Comparison of ENCODE assay signal across 1 cellular context in genomic region chr17:58918072-58918471, GRCh38.
TF ChIP-seq lines count a peak whose summit lies in the region.

No MANE protein-coding gene starts in this region.

TF ChIP-seq in HEK293, 187 proteins besides CTCF, POLR2A, EP300 and RAD21 (continued from another document and continues in another):
- TF ChIP-seq PRDM10 (tag by site-specific recombination; IDR thresholded peaks at IDR 0.05) (no peak), ZIC2 (tag by site-specific recombination; IDR thresholded peaks at IDR 0.05) (peak; percentile 46; the same call in 1 of the 2 replicates), ZNF248 (tag by site-specific recombination; IDR thresholded peaks at IDR 0.05) (no peak), ZBTB44 (tag by site-specific recombination; IDR thresholded peaks at IDR 0.05) (peak; percentile 6; the same call in 1 of the 2 replicates), ZBTB49 (tag by site-specific recombination; IDR thresholded peaks at IDR 0.05; ENCODE audit: low read depth) (no peak), ZBTB20 (tag by site-specific recombination; IDR thresholded peaks at IDR 0.05) (no peak), ZNF16 (tag by site-specific recombination; IDR thresholded peaks at IDR 0.05; ENCODE audit: low read depth) (no peak), MYNN (tag by site-specific recombination; IDR thresholded peaks at IDR 0.05; ENCODE audit: borderline replicate concordance) (no peak), ZNF600 (tag by site-specific recombination; IDR thresholded peaks at IDR 0.05) (no peak), MZF1 (tag by site-specific recombination; IDR thresholded peaks at IDR 0.05; ENCODE audit: borderline replicate concordance) (no peak), HIC1 (tag by site-specific recombination; IDR thresholded peaks at IDR 0.05) (no peak), PRDM1 (tag by site-specific recombination; IDR thresholded peaks at IDR 0.05) (no peak), ZFP41 (tag by site-specific recombination; IDR thresholded peaks at IDR 0.05; ENCODE audit: borderline replicate concordance) (no peak), KLF16 (tag by site-specific recombination; IDR thresholded peaks at IDR 0.05) (no peak), ZNF148 (tag by site-specific recombination; IDR thresholded peaks at IDR 0.05; ENCODE audit: borderline replicate concordance) (no peak), ZNF292 (tag by site-specific recombination; IDR thresholded peaks at IDR 0.05; ENCODE audit: borderline replicate concordance, low read depth) (no peak), ZNF544 (tag by site-specific recombination; IDR thresholded peaks at IDR 0.05) (no peak), ZNF529 (tag by site-specific recombination; IDR thresholded peaks at IDR 0.05; ENCODE audit: insufficient replicate concordance) (no peak), ZNF571 (tag by site-specific recombination; IDR thresholded peaks at IDR 0.05) (no peak), ZSCAN5A (tag by site-specific recombination; IDR thresholded peaks at IDR 0.05) (no peak), SP3 (tag by site-specific recombination; IDR thresholded peaks at IDR 0.05) (no peak), ZNF140 (tag by site-specific recombination; IDR thresholded peaks at IDR 0.05) (no peak), AEBP2 (tag by site-specific recombination; IDR thresholded peaks at IDR 0.05; ENCODE audit: borderline replicate concordance) (no peak), HOXC10 (CRISPR knock-in tag; IDR thresholded peaks at IDR 0.05) (no peak), KLF10 (tag by site-specific recombination; IDR thresholded peaks at IDR 0.05) (no peak), ZNF777 (tag by site-specific recombination; IDR thresholded peaks at IDR 0.05; ENCODE audit: borderline replicate concordance) (no peak), GFI1B (tag by site-specific recombination; IDR thresholded peaks at IDR 0.05) (no peak), ZNF658 (tag by site-specific recombination; IDR thresholded peaks at IDR 0.05) (no peak), KLF7 (tag by site-specific recombination; IDR thresholded peaks at IDR 0.05; ENCODE audit: borderline replicate concordance) (no peak), ZNF514 (tag by site-specific recombination; IDR thresholded peaks at IDR 0.05) (no peak), ZNF24 (tag by site-specific recombination; IDR thresholded peaks at IDR 0.05) (no peak), ZNF549 (tag by site-specific recombination; IDR thresholded peaks at IDR 0.05) (no peak), KLF8 (tag by site-specific recombination; IDR thresholded peaks at IDR 0.05) (no peak), PRDM6 (tag by site-specific recombination; IDR thresholded peaks at IDR 0.05) (peak; percentile 87), ZNF311 (tag by site-specific recombination; IDR thresholded peaks at IDR 0.05; ENCODE audit: borderline replicate concordance) (no peak), ZNF654 (tag by site-specific recombination; IDR thresholded peaks at IDR 0.05; ENCODE audit: low read depth) (no peak), ZNF677 (tag by site-specific recombination; IDR thresholded peaks at IDR 0.05) (no peak), BCL11B (tag by site-specific recombination; IDR thresholded peaks at IDR 0.05; ENCODE audit: low read depth) (peak; percentile 67; the same call in 1 of the 2 replicates), ZNF423 (tag by site-specific recombination; IDR thresholded peaks at IDR 0.05) (no peak), ZNF223 (tag by site-specific recombination; IDR thresholded peaks at IDR 0.05) (no peak), KLF9 (tag by site-specific recombination; IDR thresholded peaks at IDR 0.05; ENCODE audit: low read depth) (no peak), REPIN1 (tag by site-specific recombination; IDR thresholded peaks at IDR 0.05; ENCODE audit: low read depth) (no peak), SCRT2 (tag by site-specific recombination; IDR thresholded peaks at IDR 0.05) (no peak)
